8 cellular contexts compared by ENCODE assay signal in the genomic region with DNA sequence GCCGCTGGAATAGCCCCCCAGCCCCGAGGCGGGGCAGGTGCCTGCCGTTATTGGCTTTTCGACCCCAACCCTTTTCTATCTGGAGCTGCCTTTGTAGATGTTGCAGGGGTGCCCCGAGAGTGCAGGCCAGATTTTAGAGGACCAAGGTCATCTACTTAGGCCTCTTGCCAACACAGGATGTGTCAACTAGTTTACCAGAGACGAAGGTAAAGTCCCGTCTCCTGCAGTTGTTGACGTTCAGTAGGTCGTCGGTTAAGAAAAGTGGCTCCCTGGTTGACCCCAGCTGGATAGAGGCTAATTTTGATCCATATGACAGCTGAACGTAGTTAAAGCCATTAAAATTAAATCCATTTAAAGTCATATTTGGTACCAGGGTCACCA. TPM values are rescaled to one million over a fixed set of nuclear protein-coding genes. Genes with fewer than 3 reads are reported as not detected.
DNase-seq lines count a peak whose midpoint lies in the region; ATAC-seq and TF ChIP-seq lines count a peak whose summit lies in the region.

No MANE protein-coding gene starts in this region.

- H3K9me3 Mint-ChIP-seq in activated T-helper 17 cell treated with anti-CD3 and anti-CD28 coated beads, Interleukin-2, amount 50 U/mL, for 72 hours: no peaks in the 10 kb centered on the region

- TF ChIP-seq POLR2A in gastrocnemius medialis (IDR thresholded peaks at IDR 0.05): no peak

- peaks cover 13% of the 10 kb centered on the region for H3K36me3 Mint-ChIP-seq in activated T-helper 17 cell treated with anti-CD3 and anti-CD28 coated beads, Interleukin-2, amount 50 U/mL, for 72 hours (ENCODE audit: low read depth)

- H3K27me3 ChIP-seq in BE2C: no peaks in the 10 kb centered on the region
- no peaks in the 10 kb centered on the region for H3K27me3 ChIP-seq in left ventricle myocardium inferior (ENCODE audit: low read depth)
- no peaks in the 10 kb centered on the region for H3K27me3 ChIP-seq in gastrocnemius medialis

- in situ Hi-C loops in gastrocnemius medialis (cut with MboI; ENCODE audit: low sequenced_read_pairs in 4 of 4): loop anchor here in 2 of 4 donors (10.0 kb wide), 2 partner anchors 95 to 305 kb away; no protein-coding TSS in a partner anchor

- peaks cover 2% of the 10 kb centered on the region for H3K27me3 Mint-ChIP-seq in activated T-helper 17 cell treated with anti-CD3 and anti-CD28 coated beads, Interleukin-2, amount 50 U/mL, for 72 hours

- peaks cover 11% of the 10 kb centered on the region for H3K36me3 ChIP-seq in BE2C
- H3K36me3 ChIP-seq in left ventricle myocardium inferior: no peaks in the 10 kb centered on the region
- H3K36me3 ChIP-seq in gastrocnemius medialis: no peaks in the 10 kb centered on the region

- DNase-seq in BE2C (no peak), left ventricle myocardium inferior (no peak), gastrocnemius medialis (peak in 1 of 2 donors; percentile 3), GM19238 (ENCODE audit: insufficient read length, low spot score) (no peak), islet precursor cell (no peak)

- peak overlapping the region; percentile 84 for H3K4me3 Mint-ChIP-seq in activated T-helper 17 cell treated with anti-CD3 and anti-CD28 coated beads, Interleukin-2, amount 50 U/mL, for 72 hours

- ATAC-seq in GM18868 (IDR thresholded peaks at IDR 0.05; ENCODE audit: unreplicated experiment): peak; percentile 14
- peak; percentile 18 for ATAC-seq in HG03439 (IDR thresholded peaks at IDR 0.05; ENCODE audit: unreplicated experiment)
- ATAC-seq in activated T-helper 17 cell treated with anti-CD3 and anti-CD28 coated beads, Interleukin-2, amount 50 U/mL, for 72 hours (replicated peaks): peak; percentile 11
- peak in 1 of 2 donors; percentile 40 for ATAC-seq in gastrocnemius medialis

- H3K27ac Mint-ChIP-seq in activated T-helper 17 cell treated with anti-CD3 and anti-CD28 coated beads, Interleukin-2, amount 50 U/mL, for 72 hours: peak overlapping the region; percentile 88

- H3K4me1 Mint-ChIP-seq in activated T-helper 17 cell treated with anti-CD3 and anti-CD28 coated beads, Interleukin-2, amount 50 U/mL, for 72 hours: peaks cover 18% of the 10 kb centered on the region

- H3K4me1 ChIP-seq in BE2C (no peaks in the 10 kb centered on the region), left ventricle myocardium inferior (peaks cover 50% of the 10 kb centered on the region), gastrocnemius medialis (peaks cover 32 to 33% of the 10 kb centered on the region in 2 donors)

- H3K4me3 ChIP-seq in BE2C (ENCODE audit: low read depth, low read length): peak overlapping the region; percentile 88
- H3K4me3 ChIP-seq in left ventricle myocardium inferior: peak overlapping the region; percentile 95
- H3K4me3 ChIP-seq in gastrocnemius medialis: peak overlapping the region; percentile 78 to 100 (median 90)

- H3K9me3 ChIP-seq in BE2C (no peaks in the 10 kb centered on the region), left ventricle myocardium inferior (replicated peaks) (no peaks in the 10 kb centered on the region), gastrocnemius medialis (no peaks in the 10 kb centered on the region)

- TF ChIP-seq CTCF in BE2C (IDR thresholded peaks at IDR 0.05; ENCODE audit: low read depth, low read length) (no peak), left ventricle myocardium inferior (IDR thresholded peaks at IDR 0.05; ENCODE audit: borderline replicate concordance) (no peak), gastrocnemius medialis (IDR thresholded peaks at IDR 0.05 in 4 of 5, conservative IDR thresholded peaks at IDR 0.05 in 1 of 5) (no peak)

- intact Hi-C loops in left ventricle myocardium inferior (cut with micrococcal nuclease) (no loop called here), gastrocnemius medialis (cut with DNase I; ENCODE audit: low total_unique reads) (loop anchor here (1.0 to 5.0 kb wide), 6 partner anchors 42 to 482 kb away; no protein-coding TSS in a partner anchor)

- peak overlapping the region; percentile 99 for H3K27ac ChIP-seq in left ventricle myocardium inferior (replicated peaks)
- peak overlapping the region; percentile 91 to 100 (median 96) for H3K27ac ChIP-seq in gastrocnemius medialis

RNA-seq across cellular contexts. Expression of gene UBE3A, which starts 0.6 kb away (rescaled TPM):
- 49.6 TPM for polyA plus RNA-seq in BE2C (2012; ENCODE audit: insufficient read depth, insufficient read length, low read depth)
- total RNA-seq in activated T-helper 17 cell treated with anti-CD3 and anti-CD28 coated beads, Interleukin-2, amount 50 U/mL, for 72 hours: 10 to 100 TPM; 79.3 to 94.8 TPM
- total RNA-seq in left ventricle myocardium inferior (122 TPM), gastrocnemius medialis (100 to 1,000 TPM; 107 to 154 (median 130) TPM)
